ENCODE assay signal across 10 cellular contexts in the genomic region with DNA sequence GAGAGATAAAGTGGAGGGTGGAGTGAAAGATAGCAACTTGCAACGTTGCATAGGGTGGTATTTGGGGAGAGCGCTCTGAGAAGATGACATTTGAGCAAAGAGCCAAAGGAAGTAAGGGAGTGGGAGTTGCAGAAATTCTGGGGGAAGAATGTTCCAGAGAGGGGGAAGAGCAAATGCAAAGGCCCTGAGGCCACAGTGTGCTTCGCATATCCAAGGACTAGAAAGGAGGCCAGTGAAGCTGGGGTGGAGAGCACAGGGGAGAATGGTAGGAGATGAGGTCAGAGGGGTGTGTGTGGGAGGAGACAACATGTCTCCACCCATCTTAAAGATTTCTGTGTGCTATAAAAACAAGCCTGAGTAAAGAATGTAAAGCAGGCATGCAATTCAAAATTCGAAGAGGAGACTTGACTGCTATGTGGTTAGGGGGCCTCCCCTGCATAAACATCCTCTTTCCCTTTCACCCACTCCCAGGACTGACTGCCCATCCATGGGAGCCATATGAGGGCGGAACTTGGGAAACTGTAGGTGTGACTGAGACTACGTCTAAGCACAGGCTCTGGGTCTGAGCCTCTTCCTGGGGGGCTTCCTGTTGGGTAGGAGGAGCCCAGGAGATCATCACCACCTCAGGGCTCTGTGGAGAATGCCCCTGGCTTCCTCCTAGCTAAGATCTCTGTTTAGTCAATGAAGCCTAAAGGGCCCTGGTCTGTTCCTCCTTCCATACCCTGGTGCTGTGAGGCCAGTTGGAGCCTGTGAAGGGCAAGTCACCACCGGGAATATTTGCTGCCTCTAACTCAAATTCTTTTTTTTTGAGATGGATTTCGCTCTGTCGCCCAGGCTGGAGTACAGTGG. TPM values are rescaled to one million over a fixed set of nuclear protein-coding genes. Genes with fewer than 3 reads are reported as not detected.
DNase-seq lines count a peak whose midpoint lies in the region; ATAC-seq and TF ChIP-seq lines count a peak whose summit lies in the region.
"Had no signal": no experiment of that assay in that cellular context is flagged by ENCODE, and none has a peak within 500 bp of the region (broad histone marks: within the 10 kb centered on the region; RNA-seq: fewer than 3 reads in every experiment).

No MANE protein-coding gene starts in this region.

- no peaks in the 10 kb centered on the region for H3K9me3 Mint-ChIP-seq in WTC11

- H3K27me3 Mint-ChIP-seq in WTC11 (ENCODE audit: low read depth): no peaks in the 10 kb centered on the region

- H3K27ac Mint-ChIP-seq in WTC11: peak overlapping the region; percentile 99

- peak; percentile 54 for DNase-seq in AG10803 (ENCODE audit: low read depth)
- DNase-seq in HCEC 1CT: peak; percentile 41
- peak; percentile 35 for DNase-seq in WTC11 (ENCODE audit: low spot score)
- peak; percentile 33 for DNase-seq in kidney tubule cell (ENCODE audit: low spot score)
- no peak for DNase-seq in ecto neural progenitor cell (ENCODE audit: low spot score)
- DNase-seq in HPDE6-E6E7 (ENCODE audit: extremely low spot score): no peak
- DNase-seq: retina, upper lobe of right lung had no signal

- peaks cover 52% of the 10 kb centered on the region for H3K4me1 Mint-ChIP-seq in WTC11

- peak; percentile 17 for ATAC-seq in WTC11
- no peak for ATAC-seq in GM18502 (IDR thresholded peaks at IDR 0.05; ENCODE audit: poor library complexity, unreplicated experiment)
- ATAC-seq in GM21390 (IDR thresholded peaks at IDR 0.05; ENCODE audit: unreplicated experiment): no peak
- ATAC-seq: upper lobe of right lung had no signal

- peaks cover 7% of the 10 kb centered on the region for H3K36me3 Mint-ChIP-seq in WTC11

- H3K4me3 ChIP-seq in AG10803 (ENCODE audit: low read length): no peak overlapping the region
- H3K4me3 ChIP-seq: upper lobe of right lung had no signal

- H3K4me3 Mint-ChIP-seq in WTC11: no peak overlapping the region

- CTCF ChIA-PET in WTC11 (lab: Charles Lee): interaction anchor here (1.9 to 3.5 kb wide), 2 partner anchors 53 to 54 kb away, joined by 10 to 14 read pairs; no protein-coding TSS in a partner anchor

- POLR2A ChIA-PET in WTC11 (lab: Charles Lee): no interaction called here

- TF ChIP-seq CTCF in AG10803 (conservative IDR thresholded peaks at IDR 0.05; ENCODE audit: low read length) (no peak), WTC11 (IDR thresholded peaks at IDR 0.05) (no peak)

TF ChIP-seq in WTC11, 78 proteins besides CTCF, POLR2A, EP300 and RAD21:
- TF ChIP-seq ZNF423 (CRISPR knock-in tag; IDR thresholded peaks at IDR 0.05) (peak; percentile 65), GTF2I (CRISPR knock-in tag; conservative IDR thresholded peaks at IDR 0.05) (peak; percentile 76; the same call in 1 of the 2 replicates)
- TF ChIP-seq, protein P1, sequence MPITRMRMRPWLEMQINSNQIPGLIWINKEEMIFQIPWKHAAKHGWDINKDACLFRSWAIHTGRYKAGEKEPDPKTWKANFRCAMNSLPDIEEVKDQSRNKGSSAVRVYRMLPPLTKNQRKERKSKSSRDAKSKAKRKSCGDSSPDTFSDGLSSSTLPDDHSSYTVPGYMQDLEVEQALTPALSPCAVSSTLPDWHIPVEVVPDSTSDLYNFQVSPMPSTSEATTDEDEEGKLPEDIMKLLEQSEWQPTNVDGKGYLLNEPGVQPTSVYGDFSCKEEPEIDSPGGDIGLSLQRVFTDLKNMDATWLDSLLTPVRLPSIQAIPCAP (CRISPR knock-in tag; IDR thresholded peaks at IDR 0.05): no peak

RNA-seq across cellular contexts. Expression of a gene that starts 2.9 kb away (rescaled TPM):
- 248 to 262 TPM (median 260 TPM) in 3 replicates for total RNA-seq in WTC11 (2021)

Comparison
In these comparisons a context has a peak if more than half of its experiments do, and no peak if none do; other contexts are left out.
1. DNase-seq: peak in AG10803 (single experiment), HCEC 1CT (single experiment), WTC11 (single experiment) and kidney tubule cell (single experiment); none in ecto neural progenitor cell (single experiment) and HPDE6-E6E7 (single experiment).